16 cellular contexts compared by ENCODE assay signal in the genomic region with DNA sequence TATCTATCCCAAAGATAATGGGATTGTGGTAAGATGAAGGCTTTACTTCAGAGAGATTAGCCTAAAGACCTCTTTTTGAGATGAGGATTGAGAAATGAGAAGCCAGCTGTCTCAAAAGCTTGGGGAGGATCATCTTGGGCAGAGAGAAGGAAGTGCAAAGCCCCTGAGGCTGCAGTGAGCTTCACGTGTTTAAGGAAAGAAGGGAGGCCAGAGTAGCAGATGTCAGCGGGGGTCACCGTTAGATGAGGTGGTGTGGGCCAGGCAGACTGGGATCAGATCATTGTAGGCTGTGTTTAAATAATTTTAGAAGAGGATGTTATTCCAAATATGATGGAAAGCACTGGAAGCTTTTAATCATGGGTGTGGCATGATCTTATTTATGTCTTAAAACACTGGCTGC.
"Had no signal": no experiment of that assay in that cellular context is flagged by ENCODE, and none has a peak within 500 bp of the region (broad histone marks: within the 10 kb centered on the region; RNA-seq: fewer than 3 reads in every experiment).

No MANE protein-coding gene starts in this region.

- H3K36me3 ChIP-seq: cardiac muscle cell had no signal

- H3K9me3 ChIP-seq: body of pancreas, right lobe of liver, tibial artery had no signal

- H3K27me3 ChIP-seq: body of pancreas, cardiac muscle cell, right lobe of liver, tibial artery had no signal

- H3K4me1 ChIP-seq: tibial artery had no signal

- ATAC-seq: body of pancreas, right lobe of liver had no signal

- DNase-seq: activated CD4-positive, alpha-beta T cell treated with anti-CD3 and anti-CD28 coated beads, Interleukin-2, amount 50 U/mL, for 48 hours; activated gamma-delta T cell; activated naive CD4-positive, alpha-beta T cell treated with anti-CD3 and anti-CD28 coated beads, Interleukin-2, amount 50 U/mL, for 16 hours; anterior cingulate cortex; body of pancreas; erythroblast; kidney; naive B cell; occipital lobe; right lobe of liver; stimulated activated CD4-positive, alpha-beta T cell treated with anti-CD3 and anti-CD28 coated beads, Interleukin-1b, Interleukin-23, amount 100 ng/mL, for 48 hours; stimulated activated naive CD8-positive, alpha-beta T cell treated with anti-CD3 and anti-CD28 coated beads, Interleukin-15, amount 100 ng/mL, for 72 hours; tibial artery had no signal

- H3K27ac ChIP-seq: body of pancreas, cardiac muscle cell, right lobe of liver, skin epidermis, tibial artery had no signal

- H3K4me3 ChIP-seq: body of pancreas, cardiac muscle cell, lung, right lobe of liver, skin epidermis, tibial artery had no signal
